In the genomic region with DNA sequence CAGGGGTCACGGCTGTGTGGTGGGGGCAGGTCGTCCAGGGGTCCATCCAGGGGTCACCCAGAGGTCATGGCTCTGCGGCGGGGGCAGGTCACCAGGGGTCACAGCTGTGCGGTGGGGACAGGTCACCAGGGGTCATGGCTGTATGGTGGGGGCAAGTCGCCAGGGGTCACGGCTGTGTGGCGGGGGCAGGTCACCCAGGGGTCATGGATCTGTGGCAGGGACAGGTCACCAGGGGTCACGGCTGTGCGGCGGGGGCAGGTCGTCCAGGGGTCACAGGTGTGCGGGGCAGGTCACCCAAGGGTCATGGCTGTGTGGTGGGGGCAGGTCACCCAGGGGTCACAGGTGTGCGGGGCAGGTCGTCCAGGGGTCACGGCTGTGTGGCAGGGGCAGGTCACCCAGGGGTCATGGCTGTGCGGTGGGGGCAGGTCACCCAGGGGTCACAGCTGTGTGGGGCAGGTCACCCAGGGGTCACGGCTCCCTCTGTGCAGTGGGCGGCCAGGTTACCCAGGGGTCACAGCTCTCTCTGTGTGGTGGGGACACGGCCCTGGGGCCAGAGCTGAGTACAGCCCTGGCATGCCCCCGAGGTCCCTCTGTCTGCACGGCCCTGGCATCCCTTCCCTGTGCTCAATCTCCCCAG, we compare ENCODE assay signal across 25 cellular contexts. TPM values are rescaled to one million over a fixed set of nuclear protein-coding genes. Genes with fewer than 3 reads are reported as not detected.
A peak's percentile ranks its signal among the peaks of the same experiment; 100 is the strongest.
DNase-seq lines count a peak whose midpoint lies in the region; ATAC-seq, FAIRE-seq and TF ChIP-seq lines count a peak whose summit lies in the region.
"Had no signal": no experiment of that assay in that cellular context is flagged by ENCODE, and none has a peak within 500 bp of the region (broad histone marks: within the 10 kb centered on the region; RNA-seq: fewer than 3 reads in every experiment).

No MANE protein-coding gene starts in this region.

- H3K27me3 ChIP-seq in body of pancreas (no peaks in the 10 kb centered on the region), pancreas (no peaks in the 10 kb centered on the region)
- H3K27me3 ChIP-seq: hepatocyte, MG63, neural progenitor cell, Peyer's patch, thyroid gland had no signal

- H3K4me1 ChIP-seq in HEK293 (ENCODE audit: control insufficient read depth, insufficient read depth, low read length) (no peaks in the 10 kb centered on the region), body of pancreas (peaks cover 2% of the 10 kb centered on the region), pancreas (no peaks in the 10 kb centered on the region)
- H3K4me1 ChIP-seq: foreskin keratinocyte, neural progenitor cell, Peyer's patch had no signal

- peak; percentile 19 for ATAC-seq in body of pancreas
- ATAC-seq in pancreas = no peak
- ATAC-seq: activated CD4-positive, alpha-beta T cell treated with anti-CD3 and anti-CD28 coated beads for 36 hours; foreskin keratinocyte; T-helper 17 cell had no signal

- intact Hi-C loops in body of pancreas (cut with DNase I) (no loop called here), pancreas (cut with DNase I) (no loop called here)

- 60 to 100% methylated on average over 1 to 11 of the region's 22 CpGs for WGBS in body of pancreas, 2 donors
- WGBS in pancreas, 2 donors = 61 to 77% methylated on average over 20 to 22 of the region's 22 CpGs

- TF ChIP-seq CTCF in HEK293 (tag by site-specific recombination; IDR thresholded peaks at IDR 0.05) (no peak), body of pancreas (IDR thresholded peaks at IDR 0.05) (no peak), pancreas (IDR thresholded peaks at IDR 0.05) (no peak)

- CTCF ChIA-PET in HEK293 (lab: Yijun Ruan, JAX) = no interaction called here

- H3K36me3 ChIP-seq in HEK293 (ENCODE audit: control insufficient read depth in 2 of 2, insufficient read depth in 1 of 2, low read length in 2 of 2) (no peaks in the 10 kb centered on the region), body of pancreas (replicated peaks in 1 of 2; ENCODE audit: insufficient read depth in 1 of 2, low read depth in 2 of 2) (no peaks in the 10 kb centered on the region), pancreas (no peaks in the 10 kb centered on the region)
- H3K36me3 ChIP-seq: MG63, neural progenitor cell, Peyer's patch, thyroid gland had no signal

- no peak for FAIRE-seq in pancreas (lab: Jason Lieb, UNC)
- FAIRE-seq: H54 had no signal

- H3K9me3 ChIP-seq in HEK293 (ENCODE audit: control insufficient read depth, insufficient read depth, low read depth, low read length) (no peaks in the 10 kb centered on the region), body of pancreas (no peaks in the 10 kb centered on the region), pancreas (no peaks in the 10 kb centered on the region)
- H3K9me3 ChIP-seq: MG63, Peyer's patch, thyroid gland had no signal

- H3K4me3 ChIP-seq in HEK293 (ENCODE audit: low read depth, low read length) (no peak overlapping the region), body of pancreas (no peak overlapping the region), pancreas (no peak overlapping the region)
- H3K4me3 ChIP-seq: hepatocyte, lung, MG63, neural progenitor cell, Peyer's patch, smooth muscle cell, thyroid gland had no signal

- POLR2A ChIA-PET in HEK293 (lab: Yijun Ruan, JAX) = no interaction called here

- H3K27ac ChIP-seq in HEK293 (ENCODE audit: extremely low read depth, low read depth, low read length) = no peak overlapping the region
- H3K27ac ChIP-seq in body of pancreas = no peak overlapping the region
- no peak overlapping the region for H3K27ac ChIP-seq in pancreas
- H3K27ac ChIP-seq: foreskin keratinocyte, hepatocyte, neural progenitor cell, Peyer's patch, thyroid gland had no signal

- no peak for DNase-seq in body of pancreas
- peak in 4 of 6 donors; percentile 2 to 80 (median 40) for DNase-seq in pancreas
- DNase-seq in NCI-H510A treated with DMSO at 0.1 percent for 48 hours (lab: John Stamatoyannopoulos, UW) = no peak
- DNase-seq in NCI-H2196 treated with DMSO at 0.1 percent for 48 hours (lab: John Stamatoyannopoulos, UW; ENCODE audit: unreplicated experiment) = no peak
- DNase-seq: activated CD4-positive, alpha-beta T cell treated with anti-CD3 and anti-CD28 coated beads for 36 hours; activated naive CD8-positive, alpha-beta T cell treated with anti-CD3 and anti-CD28 coated beads for 36 hours; CD4-positive, CD25-positive, alpha-beta regulatory T cell; EL; foreskin keratinocyte; immature natural killer cell; MG63; NCI-H1436 treated with DMSO at 0.1 percent for 48 hours; NCI-H524 treated with DMSO at 0.1 percent for 48 hours; Peyer's patch; stimulated activated CD4-positive, alpha-beta T cell treated with anti-CD3 and anti-CD28 coated beads, Interleukin-2, amount 100 ng/mL, for 48 hours; stimulated activated naive CD4-positive, alpha-beta T cell; T-helper 17 cell; thyroid gland had no signal

- no peak for TF ChIP-seq POLR2A in body of pancreas (IDR thresholded peaks at IDR 0.05)

TF ChIP-seq in HEK293, 187 proteins besides CTCF, POLR2A, EP300 and RAD21:
- TF ChIP-seq ZNF791 (tag by site-specific recombination; IDR thresholded peaks at IDR 0.05) (no peak), ZNF654 (tag by site-specific recombination; IDR thresholded peaks at IDR 0.05; ENCODE audit: low read depth) (no peak), ZNF433 (tag by site-specific recombination; IDR thresholded peaks at IDR 0.05; ENCODE audit: low read depth) (no peak), ZNF548 (tag by site-specific recombination; IDR thresholded peaks at IDR 0.05) (no peak), YY1 (tag by site-specific recombination; IDR thresholded peaks at IDR 0.05) (no peak), BCL11A (tag by site-specific recombination; IDR thresholded peaks at IDR 0.05; ENCODE audit: low read depth) (peak; percentile 75), ZNF521 (tag by site-specific recombination; IDR thresholded peaks at IDR 0.05) (no peak), ZNF623 (tag by site-specific recombination; IDR thresholded peaks at IDR 0.05) (no peak), BCL11B (tag by site-specific recombination; IDR thresholded peaks at IDR 0.05; ENCODE audit: low read depth) (peak; percentile 83), ZNF37A (tag by site-specific recombination; IDR thresholded peaks at IDR 0.05) (no peak)
- TF ChIP-seq, protein P1, sequence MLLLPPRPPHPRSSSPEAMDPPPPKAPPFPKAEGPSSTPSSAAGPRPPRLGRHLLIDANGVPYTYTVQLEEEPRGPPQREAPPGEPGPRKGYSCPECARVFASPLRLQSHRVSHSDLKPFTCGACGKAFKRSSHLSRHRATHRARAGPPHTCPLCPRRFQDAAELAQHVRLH (tag by site-specific recombination; IDR thresholded peaks at IDR 0.05) = no peak
- TF ChIP-seq, protein P2, sequence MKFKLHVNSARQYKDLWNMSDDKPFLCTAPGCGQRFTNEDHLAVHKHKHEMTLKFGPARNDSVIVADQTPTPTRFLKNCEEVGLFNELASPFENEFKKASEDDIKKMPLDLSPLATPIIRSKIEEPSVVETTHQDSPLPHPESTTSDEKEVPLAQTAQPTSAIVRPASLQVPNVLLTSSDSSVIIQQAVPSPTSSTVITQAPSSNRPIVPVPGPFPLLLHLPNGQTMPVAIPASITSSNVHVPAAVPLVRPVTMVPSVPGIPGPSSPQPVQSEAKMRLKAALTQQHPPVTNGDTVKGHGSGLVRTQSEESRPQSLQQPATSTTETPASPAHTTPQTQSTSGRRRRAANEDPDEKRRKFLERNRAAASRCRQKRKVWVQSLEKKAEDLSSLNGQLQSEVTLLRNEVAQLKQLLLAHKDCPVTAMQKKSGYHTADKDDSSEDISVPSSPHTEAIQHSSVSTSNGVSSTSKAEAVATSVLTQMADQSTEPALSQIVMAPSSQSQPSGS (tag by site-specific recombination; IDR thresholded peaks at IDR 0.05; ENCODE audit: low read depth) = no peak

RNA-seq across cellular contexts. Expression of a gene that starts 15.9 kb away (rescaled TPM):
- total RNA-seq in body of pancreas (10 to 100 TPM; 20.2 to 37.9 TPM), pancreas (100 to 1,000 TPM in 5 of 6 donors, 10 to 100 TPM in 1; 88.4 to 131 (median 111) TPM)
- polyA plus RNA-seq in pancreas = 100 to 1,000 TPM; 310 to 318 TPM

RNA-seq across cellular contexts. Expression of a gene that starts 16.2 kb away (rescaled TPM):
- total RNA-seq in body of pancreas (1 to 10 TPM; 3.0 to 6.0 TPM), pancreas (1 to 10 TPM; 4.0 to 9.0 (median 5.2) TPM)
- 10 to 100 TPM; 19.4 to 29.3 TPM for polyA plus RNA-seq in pancreas

RNA-seq across cellular contexts. Expression of a gene that starts 30.8 kb away (rescaled TPM):
- total RNA-seq in body of pancreas = 1 to 10 TPM; 8.0 to 8.2 TPM
- 1 to 10 TPM; 3.3 to 9.0 (median 5.5) TPM for total RNA-seq in pancreas
- polyA plus RNA-seq in pancreas = 10 to 100 TPM; 14.3 to 20.8 TPM
- total RNA-seq: SK-MEL-5 had no signal

RNA-seq across cellular contexts. Expression of a gene that starts 32.8 kb away (rescaled TPM):
- under 1 TPM in 1 of 2 donors, not detected in 1; 0.26 TPM for total RNA-seq in body of pancreas
- total RNA-seq in pancreas = 1 to 10 TPM; 1.5 to 6.6 (median 3.0) TPM
- polyA plus RNA-seq in pancreas = 1 to 10 TPM in 1 of 2 donors, under 1 TPM in 1; 0.99 to 3.0 TPM
- total RNA-seq: SK-MEL-5 had no signal

RNA-seq across cellular contexts. Expression of a gene that starts 47.5 kb away (rescaled TPM):
- total RNA-seq in body of pancreas (10 to 100 TPM; 16.8 to 31.1 TPM), pancreas (10 to 100 TPM; 12.3 to 34.3 (median 14.3) TPM)
- 10 to 100 TPM; 43.3 to 66.8 TPM for polyA plus RNA-seq in pancreas

Comparison
In these comparisons a context has a peak if more than half of its experiments do, and no peak if none do; other contexts are left out.
1. DNase-seq: peak in pancreas (4 of 6); none in body of pancreas (0 of 4), NCI-H510A treated with DMSO at 0.1 percent for 48 hours (single experiment) and NCI-H2196 treated with DMSO at 0.1 percent for 48 hours (single experiment).